Comparison of ENCODE assay signal across 10 cellular contexts in the genomic region with DNA sequence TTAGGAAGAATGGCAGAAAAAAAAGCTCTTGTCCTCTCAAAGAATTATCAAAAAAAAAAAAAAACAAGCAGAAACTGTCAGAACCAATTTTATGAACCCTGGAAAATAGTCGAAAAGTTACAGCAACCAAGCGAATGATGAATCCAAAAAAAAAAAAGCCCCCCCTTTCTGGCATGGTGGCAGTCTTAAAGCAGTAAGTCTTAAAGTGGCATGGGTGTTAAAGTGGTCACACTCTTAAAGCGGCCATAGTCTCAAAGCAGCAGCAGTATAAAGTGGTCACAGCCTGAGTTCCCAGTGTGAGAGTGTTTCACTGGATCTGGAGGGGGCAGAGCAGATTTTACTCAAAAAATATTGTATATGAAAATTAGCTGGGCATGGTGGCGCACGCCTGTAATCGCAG.
A peak's percentile ranks its signal among the peaks of the same experiment; 100 is the strongest.
ATAC-seq and TF ChIP-seq lines count a peak whose summit lies in the region.
"Had no signal": no experiment of that assay in that cellular context is flagged by ENCODE, and none has a peak within 500 bp of the region (broad histone marks: within the 10 kb centered on the region; RNA-seq: fewer than 3 reads in every experiment).

No MANE protein-coding gene starts in this region.

- H3K36me3 ChIP-seq in HEK293 (ENCODE audit: control insufficient read depth in 2 of 2, insufficient read depth in 1 of 2, low read length in 2 of 2) = no peaks in the 10 kb centered on the region
- H3K36me3 ChIP-seq: BE2C; BLaER1; BLaER1 treated with 17β-estradiol and CSF1 and Interleukin-3, amounts not matched to agents 10 nM and 100 nM had no signal

- no peaks in the 10 kb centered on the region for H3K9me3 ChIP-seq in HEK293 (ENCODE audit: control insufficient read depth, insufficient read depth, low read depth, low read length)
- H3K9me3 ChIP-seq: A549; BE2C; BLaER1; BLaER1 treated with 17β-estradiol and CSF1 and Interleukin-3, amounts not matched to agents 10 nM and 100 nM; Caco-2 had no signal

- CTCF ChIA-PET in HEK293 (lab: Yijun Ruan, JAX) = interaction anchor here (0.7 to 1.0 kb wide), 2 partner anchors 38 to 150 kb away, joined by 3 read pairs; no protein-coding TSS in a partner anchor

- no peak for TF ChIP-seq CTCF in HEK293 (tag by site-specific recombination; IDR thresholded peaks at IDR 0.05)

- H3K27ac ChIP-seq in HEK293 (ENCODE audit: extremely low read depth, low read depth, low read length) = no peak overlapping the region
- H3K27ac ChIP-seq: 22Rv1; A549; BLaER1; BLaER1 treated with 17β-estradiol and CSF1 and Interleukin-3, amounts not matched to agents 10 nM and 100 nM; C4-2B had no signal

- POLR2A ChIA-PET in HEK293 (lab: Yijun Ruan, JAX) = no interaction called here

- H3K4me3 ChIP-seq in HEK293 (ENCODE audit: low read depth, low read length) = no peak overlapping the region
- H3K4me3 ChIP-seq: A549; BLaER1; BLaER1 treated with 17β-estradiol and CSF1 and Interleukin-3, amounts not matched to agents 10 nM and 100 nM had no signal

- H3K4me1 ChIP-seq in HEK293 (ENCODE audit: control insufficient read depth, insufficient read depth, low read length) = no peaks in the 10 kb centered on the region
- H3K4me1 ChIP-seq: A549; BE2C; BLaER1; BLaER1 treated with 17β-estradiol and CSF1 and Interleukin-3, amounts not matched to agents 10 nM and 100 nM; Caco-2 had no signal

- no peak for ATAC-seq in GM21515 (IDR thresholded peaks at IDR 0.05; ENCODE audit: unreplicated experiment)
- ATAC-seq: A549; CD8-positive, alpha-beta T cell had no signal

TF ChIP-seq in HEK293, 187 proteins besides CTCF, POLR2A, EP300 and RAD21:
- TF ChIP-seq, protein P1, sequence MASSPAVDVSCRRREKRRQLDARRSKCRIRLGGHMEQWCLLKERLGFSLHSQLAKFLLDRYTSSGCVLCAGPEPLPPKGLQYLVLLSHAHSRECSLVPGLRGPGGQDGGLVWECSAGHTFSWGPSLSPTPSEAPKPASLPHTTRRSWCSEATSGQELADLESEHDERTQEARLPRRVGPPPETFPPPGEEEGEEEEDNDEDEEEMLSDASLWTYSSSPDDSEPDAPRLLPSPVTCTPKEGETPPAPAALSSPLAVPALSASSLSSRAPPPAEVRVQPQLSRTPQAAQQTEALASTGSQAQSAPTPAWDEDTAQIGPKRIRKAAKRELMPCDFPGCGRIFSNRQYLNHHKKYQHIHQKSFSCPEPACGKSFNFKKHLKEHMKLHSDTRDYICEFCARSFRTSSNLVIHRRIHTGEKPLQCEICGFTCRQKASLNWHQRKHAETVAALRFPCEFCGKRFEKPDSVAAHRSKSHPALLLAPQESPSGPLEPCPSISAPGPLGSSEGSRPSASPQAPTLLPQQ (tag by site-specific recombination; IDR thresholded peaks at IDR 0.05) = peak; percentile 79
- TF ChIP-seq ZFP69B (tag by site-specific recombination; IDR thresholded peaks at IDR 0.05) (peak; percentile 74; the same call in 1 of the 2 replicates), HOXD13 (CRISPR knock-in tag; IDR thresholded peaks at IDR 0.05; ENCODE audit: borderline replicate concordance) (no peak), ZNF335 (tag by site-specific recombination; conservative IDR thresholded peaks at IDR 0.05) (no peak), HOXA7 (CRISPR knock-in tag; IDR thresholded peaks at IDR 0.05; ENCODE audit: borderline replicate concordance) (no peak)
